In the genomic region with DNA sequence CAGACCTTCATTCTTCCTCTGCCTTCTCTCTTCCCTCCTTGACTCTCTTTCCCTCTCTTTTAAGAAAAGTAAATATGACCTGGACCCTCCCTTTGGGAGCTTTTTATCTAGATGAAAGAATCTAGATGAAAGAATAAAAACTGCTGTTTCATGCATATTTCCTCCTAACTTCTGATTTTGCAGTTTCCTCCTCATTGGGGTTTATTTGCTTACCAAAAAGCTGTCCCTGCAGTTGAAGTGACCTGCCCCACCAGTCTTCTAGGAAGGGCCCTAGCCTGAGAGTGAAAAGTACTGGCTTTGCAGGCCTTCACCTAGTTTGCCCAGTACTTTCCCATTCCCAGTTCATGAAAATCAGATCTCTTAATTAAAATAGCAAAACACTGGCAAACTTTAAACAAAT, we compare ENCODE assay signal across 17 cellular contexts. TPM values are rescaled to one million over a fixed set of nuclear protein-coding genes. Genes with fewer than 3 reads are reported as not detected.
DNase-seq lines count a peak whose midpoint lies in the region; ATAC-seq and FAIRE-seq lines count a peak whose summit lies in the region.
"Had no signal": no experiment of that assay in that cellular context is flagged by ENCODE, and none has a peak within 500 bp of the region (broad histone marks: within the 10 kb centered on the region; RNA-seq: fewer than 3 reads in every experiment).

No MANE protein-coding gene starts in this region.

- H3K4me3 Mint-ChIP-seq in CD4-positive, CD25-positive, alpha-beta regulatory T cell = peak overlapping the region in 3 of 4 donors; percentile 53 to 76 (median 68)
- H3K4me3 Mint-ChIP-seq in activated T-helper 1 cell treated with anti-CD3 and anti-CD28 coated beads, Interleukin-12 subunit alpha, Interleukin-12 subunit beta, Interleukin-2, Interleukin-4 antibody, amounts not matched to agents 30 ng/mL and 10 ng/mL and 1 ng/mL, durations not matched to agents 14 hours and 24 hours and 36 hours = peak overlapping the region; percentile 56

- H3K4me1 Mint-ChIP-seq in CD4-positive, CD25-positive, alpha-beta regulatory T cell = peaks cover 43 to 81% (median 60%) of the 10 kb centered on the region in 4 donors
- peaks cover 58% of the 10 kb centered on the region for H3K4me1 Mint-ChIP-seq in activated T-helper 1 cell treated with anti-CD3 and anti-CD28 coated beads, Interleukin-12 subunit alpha, Interleukin-12 subunit beta, Interleukin-2, Interleukin-4 antibody, amounts not matched to agents 30 ng/mL and 10 ng/mL and 1 ng/mL, durations not matched to agents 14 hours and 24 hours and 36 hours (ENCODE audit: low read depth)

- DNase-seq in CD4-positive, CD25-positive, alpha-beta regulatory T cell = no peak
- DNase-seq in GM19239 (ENCODE audit: insufficient read length, low spot score) = no peak
- no peak for DNase-seq in activated T-helper 1 cell treated with anti-CD3 and anti-CD28 coated beads, Interleukin-12 subunit alpha, Interleukin-12 subunit beta, Interleukin-2, Interleukin-4 antibody, amounts not matched to agents 30 ng/mL and 10 ng/mL and 1 ng/mL, durations not matched to agents 14 hours and 24 hours and 36 hours (ENCODE audit: low spot score)
- no peak for DNase-seq in ureter (ENCODE audit: low spot score)
- DNase-seq in NCI-H2227 (lab: John Stamatoyannopoulos, UW; ENCODE audit: unreplicated experiment) = no peak
- no peak for DNase-seq in Ammon's horn (ENCODE audit: low spot score)
- no peak for DNase-seq in H7
- DNase-seq: erythroblast, midbrain, NCI-H1105 treated with DMSO at 0.1 percent for 48 hours, NCI-H446, posterior cingulate gyrus, SK-N-SH had no signal

- FAIRE-seq in GM19239 (lab: Jason Lieb, UNC) = peak; percentile 35
- FAIRE-seq: islet of Langerhans had no signal

- peaks cover 17% of the 10 kb centered on the region for H3K36me3 ChIP-seq in CD4-positive, CD25-positive, alpha-beta regulatory T cell (ENCODE audit: control insufficient read depth, insufficient read depth, low read length)
- H3K36me3 ChIP-seq in muscle layer of duodenum (ENCODE audit: control insufficient read depth in 1 of 2, insufficient read depth in 2 of 2, low read length in 2 of 2) = peaks cover 3 to 9% of the 10 kb centered on the region in 2 donors
- H3K36me3 ChIP-seq in H7 (replicated peaks; ENCODE audit: control insufficient read depth, insufficient read depth, low read length) = peaks cover 16% of the 10 kb centered on the region
- H3K36me3 ChIP-seq: HAP-1 had no signal

- H3K4me1 ChIP-seq in CD4-positive, CD25-positive, alpha-beta regulatory T cell (ENCODE audit: control insufficient read depth, insufficient read depth, low read length, poor library complexity, severe bottlenecking) = peaks cover 56% of the 10 kb centered on the region
- H3K4me1 ChIP-seq in muscle layer of duodenum (ENCODE audit: control insufficient read depth in 1 of 2, insufficient read depth in 2 of 2, low read length in 2 of 2) = peaks cover 1 to 4% of the 10 kb centered on the region in 2 donors
- H3K4me1 ChIP-seq: HAP-1 had no signal

- no peaks in the 10 kb centered on the region for H3K9me3 ChIP-seq in CD4-positive, CD25-positive, alpha-beta regulatory T cell (ENCODE audit: control insufficient read depth in 2 of 2, low read length in 2 of 2)
- no peaks in the 10 kb centered on the region for H3K9me3 ChIP-seq in muscle layer of duodenum (ENCODE audit: control insufficient read depth in 1 of 2, low read length in 2 of 2)
- H3K9me3 ChIP-seq: HAP-1, SK-N-SH had no signal

- H3K27me3 Mint-ChIP-seq in CD4-positive, CD25-positive, alpha-beta regulatory T cell = no peaks in the 10 kb centered on the region
- H3K27me3 Mint-ChIP-seq in activated T-helper 1 cell treated with anti-CD3 and anti-CD28 coated beads, Interleukin-12 subunit alpha, Interleukin-12 subunit beta, Interleukin-2, Interleukin-4 antibody, amounts not matched to agents 30 ng/mL and 10 ng/mL and 1 ng/mL, durations not matched to agents 14 hours and 24 hours and 36 hours (ENCODE audit: insufficient read depth) = no peaks in the 10 kb centered on the region

- no peak for ATAC-seq in CD4-positive, CD25-positive, alpha-beta regulatory T cell (ENCODE audit: low read depth in 2 of 2)

- H3K4me3 ChIP-seq in CD4-positive, CD25-positive, alpha-beta regulatory T cell (ENCODE audit: low read depth, low read length) = peak overlapping the region; percentile 54
- H3K4me3 ChIP-seq in muscle layer of duodenum (ENCODE audit: low read depth in 1 of 2, low read length in 2 of 2) = no peak overlapping the region
- no peak overlapping the region for H3K4me3 ChIP-seq in H7 (ENCODE audit: insufficient read depth, low read depth, low read length)
- H3K4me3 ChIP-seq: HAP-1, smooth muscle cell had no signal

- no peaks in the 10 kb centered on the region for H3K9me3 Mint-ChIP-seq in CD4-positive, CD25-positive, alpha-beta regulatory T cell
- H3K9me3 Mint-ChIP-seq in activated T-helper 1 cell treated with anti-CD3 and anti-CD28 coated beads, Interleukin-12 subunit alpha, Interleukin-12 subunit beta, Interleukin-2, Interleukin-4 antibody, amounts not matched to agents 30 ng/mL and 10 ng/mL and 1 ng/mL, durations not matched to agents 14 hours and 24 hours and 36 hours = no peaks in the 10 kb centered on the region

- H3K27ac Mint-ChIP-seq in CD4-positive, CD25-positive, alpha-beta regulatory T cell = peak overlapping the region; percentile 53 to 72 (median 60)
- H3K27ac Mint-ChIP-seq in activated T-helper 1 cell treated with anti-CD3 and anti-CD28 coated beads, Interleukin-12 subunit alpha, Interleukin-12 subunit beta, Interleukin-2, Interleukin-4 antibody, amounts not matched to agents 30 ng/mL and 10 ng/mL and 1 ng/mL, durations not matched to agents 14 hours and 24 hours and 36 hours = peak overlapping the region; percentile 4

- peaks cover 38% of the 10 kb centered on the region for H3K36me3 Mint-ChIP-seq in CD4-positive, CD25-positive, alpha-beta regulatory T cell
- peaks cover 35% of the 10 kb centered on the region for H3K36me3 Mint-ChIP-seq in activated T-helper 1 cell treated with anti-CD3 and anti-CD28 coated beads, Interleukin-12 subunit alpha, Interleukin-12 subunit beta, Interleukin-2, Interleukin-4 antibody, amounts not matched to agents 30 ng/mL and 10 ng/mL and 1 ng/mL, durations not matched to agents 14 hours and 24 hours and 36 hours (ENCODE audit: low read depth)

- no peaks in the 10 kb centered on the region for H3K27me3 ChIP-seq in CD4-positive, CD25-positive, alpha-beta regulatory T cell (ENCODE audit: control insufficient read depth, insufficient read depth, low read length)
- H3K27me3 ChIP-seq in muscle layer of duodenum (ENCODE audit: low read depth, low read length) (no peaks in the 10 kb centered on the region), H7 (ENCODE audit: control insufficient read depth, insufficient read depth, low read length) (no peaks in the 10 kb centered on the region)

- peak overlapping the region; percentile 16 for H3K27ac ChIP-seq in CD4-positive, CD25-positive, alpha-beta regulatory T cell (ENCODE audit: insufficient read depth, low read length, poor library complexity, severe bottlenecking)
- H3K27ac ChIP-seq in muscle layer of duodenum (ENCODE audit: low read length) = peak overlapping the region; percentile 19

- intact Hi-C loops in activated T-helper 1 cell treated with anti-CD3 and anti-CD28 coated beads, Interleukin-12 subunit alpha, Interleukin-12 subunit beta, Interleukin-2, Interleukin-4 antibody, amounts not matched to agents 30 ng/mL and 10 ng/mL and 1 ng/mL, durations not matched to agents 14 hours and 24 hours and 36 hours (cut with micrococcal nuclease) = no loop called here

RNA-seq across cellular contexts. Expression of gene CACYBP, which starts 28.3 kb away (rescaled TPM):
- total RNA-seq in CD4-positive, CD25-positive, alpha-beta regulatory T cell = 88.1 TPM
- polyA plus RNA-seq in CD4-positive, CD25-positive, alpha-beta regulatory T cell = 100 to 1,000 TPM; 153 to 217 (median 186) TPM
- 342 and 369 TPM in 2 replicates for total RNA-seq in activated T-helper 1 cell treated with anti-CD3 and anti-CD28 coated beads, Interleukin-12 subunit alpha, Interleukin-12 subunit beta, Interleukin-2, Interleukin-4 antibody, amounts not matched to agents 30 ng/mL and 10 ng/mL and 1 ng/mL, durations not matched to agents 14 hours and 24 hours and 36 hours
- 54.1 TPM for total RNA-seq in ureter
- total RNA-seq in H7 (2014; rRNA removed; shearing (Covaris generic)) = 220 and 265 TPM in 2 replicates

RNA-seq across cellular contexts. Expression of gene MRPS14, which starts 51.8 kb away (rescaled TPM):
- total RNA-seq in CD4-positive, CD25-positive, alpha-beta regulatory T cell = 15.2 TPM
- polyA plus RNA-seq in CD4-positive, CD25-positive, alpha-beta regulatory T cell = 10 to 100 TPM; 60.3 to 83.8 (median 75.2) TPM
- total RNA-seq in activated T-helper 1 cell treated with anti-CD3 and anti-CD28 coated beads, Interleukin-12 subunit alpha, Interleukin-12 subunit beta, Interleukin-2, Interleukin-4 antibody, amounts not matched to agents 30 ng/mL and 10 ng/mL and 1 ng/mL, durations not matched to agents 14 hours and 24 hours and 36 hours = 29.2 and 29.9 TPM in 2 replicates
- 39.8 TPM for total RNA-seq in ureter
- 39.5 and 46.4 TPM in 2 replicates for total RNA-seq in H7 (2014; rRNA removed; shearing (Covaris generic))
